In the genomic region with DNA sequence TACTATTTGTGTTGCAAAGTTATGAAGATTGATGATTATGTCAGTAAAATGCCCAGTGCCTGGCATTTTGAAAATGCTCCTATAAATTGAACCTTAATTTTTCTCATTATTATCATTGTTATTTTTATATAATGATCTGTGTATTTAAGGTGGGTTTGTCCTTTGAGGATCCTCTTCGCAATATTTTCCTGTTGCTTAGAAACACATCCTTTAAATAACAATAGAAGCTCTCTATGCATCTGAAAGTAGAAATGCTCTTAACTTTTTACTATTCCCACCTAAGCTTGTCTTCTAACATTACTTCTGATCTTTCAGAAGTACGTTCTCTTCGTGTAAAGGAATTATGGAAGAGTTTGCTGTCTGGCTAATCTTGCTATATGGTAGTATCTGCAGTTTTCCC, we compare ENCODE assay signal across 1 cellular context.
TF ChIP-seq lines count a peak whose summit lies in the region.

No MANE protein-coding gene starts in this region.

TF ChIP-seq in GM23338, 12 proteins besides CTCF, POLR2A, EP300 and RAD21 (continued from another document):
- TF ChIP-seq, protein P1, sequence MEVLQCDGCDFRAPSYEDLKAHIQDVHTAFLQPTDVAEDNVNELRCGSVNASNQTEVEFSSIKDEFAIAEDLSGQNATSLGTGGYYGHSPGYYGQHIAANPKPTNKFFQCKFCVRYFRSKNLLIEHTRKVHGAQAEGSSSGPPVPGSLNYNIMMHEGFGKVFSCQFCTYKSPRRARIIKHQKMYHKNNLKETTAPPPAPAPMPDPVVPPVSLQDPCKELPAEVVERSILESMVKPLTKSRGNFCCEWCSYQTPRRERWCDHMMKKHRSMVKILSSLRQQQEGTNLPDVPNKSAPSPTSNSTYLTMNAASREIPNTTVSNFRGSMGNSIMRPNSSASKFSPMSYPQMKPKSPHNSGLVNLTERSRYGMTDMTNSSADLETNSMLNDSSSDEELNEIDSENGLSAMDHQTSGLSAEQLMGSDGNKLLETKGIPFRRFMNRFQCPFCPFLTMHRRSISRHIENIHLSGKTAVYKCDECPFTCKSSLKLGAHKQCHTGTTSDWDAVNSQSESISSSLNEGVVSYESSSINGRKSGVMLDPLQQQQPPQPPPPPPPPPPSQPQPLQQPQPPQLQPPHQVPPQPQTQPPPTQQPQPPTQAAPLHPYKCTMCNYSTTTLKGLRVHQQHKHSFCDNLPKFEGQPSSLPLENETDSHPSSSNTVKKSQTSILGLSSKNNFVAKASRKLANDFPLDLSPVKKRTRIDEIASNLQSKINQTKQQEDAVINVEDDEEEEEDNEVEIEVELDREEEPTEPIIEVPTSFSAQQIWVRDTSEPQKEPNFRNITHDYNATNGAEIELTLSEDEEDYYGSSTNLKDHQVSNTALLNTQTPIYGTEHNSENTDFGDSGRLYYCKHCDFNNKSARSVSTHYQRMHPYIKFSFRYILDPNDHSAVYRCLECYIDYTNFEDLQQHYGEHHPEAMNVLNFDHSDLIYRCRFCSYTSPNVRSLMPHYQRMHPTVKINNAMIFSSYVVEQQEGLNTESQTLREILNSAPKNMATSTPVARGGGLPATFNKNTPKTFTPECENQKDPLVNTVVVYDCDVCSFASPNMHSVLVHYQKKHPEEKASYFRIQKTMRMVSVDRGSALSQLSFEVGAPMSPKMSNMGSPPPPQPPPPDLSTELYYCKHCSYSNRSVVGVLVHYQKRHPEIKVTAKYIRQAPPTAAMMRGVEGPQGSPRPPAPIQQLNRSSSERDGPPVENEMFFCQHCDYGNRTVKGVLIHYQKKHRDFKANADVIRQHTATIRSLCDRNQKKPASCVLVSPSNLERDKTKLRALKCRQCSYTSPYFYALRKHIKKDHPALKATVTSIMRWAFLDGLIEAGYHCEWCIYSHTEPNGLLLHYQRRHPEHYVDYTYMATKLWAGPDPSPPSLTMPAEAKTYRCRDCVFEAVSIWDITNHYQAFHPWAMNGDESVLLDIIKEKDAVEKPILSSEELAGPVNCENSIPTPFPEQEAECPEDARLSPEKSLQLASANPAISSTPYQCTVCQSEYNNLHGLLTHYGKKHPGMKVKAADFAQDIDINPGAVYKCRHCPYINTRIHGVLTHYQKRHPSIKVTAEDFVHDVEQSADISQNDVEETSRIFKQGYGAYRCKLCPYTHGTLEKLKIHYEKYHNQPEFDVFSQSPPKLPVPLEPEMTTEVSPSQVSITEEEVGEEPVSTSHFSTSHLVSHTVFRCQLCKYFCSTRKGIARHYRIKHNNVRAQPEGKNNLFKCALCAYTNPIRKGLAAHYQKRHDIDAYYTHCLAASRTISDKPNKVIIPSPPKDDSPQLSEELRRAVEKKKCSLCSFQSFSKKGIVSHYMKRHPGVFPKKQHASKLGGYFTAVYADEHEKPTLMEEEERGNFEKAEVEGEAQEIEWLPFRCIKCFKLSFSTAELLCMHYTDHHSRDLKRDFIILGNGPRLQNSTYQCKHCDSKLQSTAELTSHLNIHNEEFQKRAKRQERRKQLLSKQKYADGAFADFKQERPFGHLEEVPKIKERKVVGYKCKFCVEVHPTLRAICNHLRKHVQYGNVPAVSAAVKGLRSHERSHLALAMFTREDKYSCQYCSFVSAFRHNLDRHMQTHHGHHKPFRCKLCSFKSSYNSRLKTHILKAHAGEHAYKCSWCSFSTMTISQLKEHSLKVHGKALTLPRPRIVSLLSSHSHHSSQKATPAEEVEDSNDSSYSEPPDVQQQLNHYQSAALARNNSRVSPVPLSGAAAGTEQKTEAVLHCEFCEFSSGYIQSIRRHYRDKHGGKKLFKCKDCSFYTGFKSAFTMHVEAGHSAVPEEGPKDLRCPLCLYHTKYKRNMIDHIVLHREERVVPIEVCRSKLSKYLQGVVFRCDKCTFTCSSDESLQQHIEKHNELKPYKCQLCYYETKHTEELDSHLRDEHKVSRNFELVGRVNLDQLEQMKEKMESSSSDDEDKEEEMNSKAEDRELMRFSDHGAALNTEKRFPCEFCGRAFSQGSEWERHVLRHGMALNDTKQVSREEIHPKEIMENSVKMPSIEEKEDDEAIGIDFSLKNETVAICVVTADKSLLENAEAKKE (CRISPR knock-in tag; IDR thresholded peaks at IDR 0.05): no peak
- TF ChIP-seq CREB1 (CRISPR knock-in tag; IDR thresholded peaks at IDR 0.05; ENCODE audit: low read depth) (no peak), EZH2 (IDR thresholded peaks at IDR 0.05; ENCODE audit: low read depth, unreplicated experiment) (no peak), POLR2AphosphoS5 (IDR thresholded peaks at IDR 0.05; ENCODE audit: low read depth) (no peak)
- TF ChIP-seq, protein P2, sequence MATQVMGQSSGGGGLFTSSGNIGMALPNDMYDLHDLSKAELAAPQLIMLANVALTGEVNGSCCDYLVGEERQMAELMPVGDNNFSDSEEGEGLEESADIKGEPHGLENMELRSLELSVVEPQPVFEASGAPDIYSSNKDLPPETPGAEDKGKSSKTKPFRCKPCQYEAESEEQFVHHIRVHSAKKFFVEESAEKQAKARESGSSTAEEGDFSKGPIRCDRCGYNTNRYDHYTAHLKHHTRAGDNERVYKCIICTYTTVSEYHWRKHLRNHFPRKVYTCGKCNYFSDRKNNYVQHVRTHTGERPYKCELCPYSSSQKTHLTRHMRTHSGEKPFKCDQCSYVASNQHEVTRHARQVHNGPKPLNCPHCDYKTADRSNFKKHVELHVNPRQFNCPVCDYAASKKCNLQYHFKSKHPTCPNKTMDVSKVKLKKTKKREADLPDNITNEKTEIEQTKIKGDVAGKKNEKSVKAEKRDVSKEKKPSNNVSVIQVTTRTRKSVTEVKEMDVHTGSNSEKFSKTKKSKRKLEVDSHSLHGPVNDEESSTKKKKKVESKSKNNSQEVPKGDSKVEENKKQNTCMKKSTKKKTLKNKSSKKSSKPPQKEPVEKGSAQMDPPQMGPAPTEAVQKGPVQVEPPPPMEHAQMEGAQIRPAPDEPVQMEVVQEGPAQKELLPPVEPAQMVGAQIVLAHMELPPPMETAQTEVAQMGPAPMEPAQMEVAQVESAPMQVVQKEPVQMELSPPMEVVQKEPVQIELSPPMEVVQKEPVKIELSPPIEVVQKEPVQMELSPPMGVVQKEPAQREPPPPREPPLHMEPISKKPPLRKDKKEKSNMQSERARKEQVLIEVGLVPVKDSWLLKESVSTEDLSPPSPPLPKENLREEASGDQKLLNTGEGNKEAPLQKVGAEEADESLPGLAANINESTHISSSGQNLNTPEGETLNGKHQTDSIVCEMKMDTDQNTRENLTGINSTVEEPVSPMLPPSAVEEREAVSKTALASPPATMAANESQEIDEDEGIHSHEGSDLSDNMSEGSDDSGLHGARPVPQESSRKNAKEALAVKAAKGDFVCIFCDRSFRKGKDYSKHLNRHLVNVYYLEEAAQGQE (IDR thresholded peaks at IDR 0.05; ENCODE audit: unreplicated experiment): no peak
- TF ChIP-seq, protein P3, sequence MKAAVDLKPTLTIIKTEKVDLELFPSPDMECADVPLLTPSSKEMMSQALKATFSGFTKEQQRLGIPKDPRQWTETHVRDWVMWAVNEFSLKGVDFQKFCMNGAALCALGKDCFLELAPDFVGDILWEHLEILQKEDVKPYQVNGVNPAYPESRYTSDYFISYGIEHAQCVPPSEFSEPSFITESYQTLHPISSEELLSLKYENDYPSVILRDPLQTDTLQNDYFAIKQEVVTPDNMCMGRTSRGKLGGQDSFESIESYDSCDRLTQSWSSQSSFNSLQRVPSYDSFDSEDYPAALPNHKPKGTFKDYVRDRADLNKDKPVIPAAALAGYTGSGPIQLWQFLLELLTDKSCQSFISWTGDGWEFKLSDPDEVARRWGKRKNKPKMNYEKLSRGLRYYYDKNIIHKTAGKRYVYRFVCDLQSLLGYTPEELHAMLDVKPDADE (IDR thresholded peaks at IDR 0.05): no peak
